34 cellular contexts compared by ENCODE assay signal in genomic region chr10:99562631-99563030, GRCh38. TPM values are rescaled to one million over a fixed set of nuclear protein-coding genes. Genes with fewer than 3 reads are reported as not detected.
"Had no signal": no experiment of that assay in that cellular context is flagged by ENCODE, and none has a peak within 500 bp of the region (broad histone marks: within the 10 kb centered on the region; RNA-seq: fewer than 3 reads in every experiment).

No MANE protein-coding gene starts in this region.

- H3K9me3 Mint-ChIP-seq: activated CD4-positive, alpha-beta T cell treated with anti-CD3 and anti-CD28 coated beads, Interleukin-2, amount 10 ng/mL, durations not matched to agents 7 days and 5 days; activated CD8-positive, alpha-beta T cell treated with anti-CD3 and anti-CD28 coated beads for 36 hours; activated naive CD4-positive, alpha-beta T cell treated with anti-CD3 and anti-CD28 coated beads for 36 hours; activated naive CD4-positive, alpha-beta T cell treated with anti-CD3 and anti-CD28 coated beads, Interleukin-2, amount 50 U/mL, for 24 hours; activated naive CD8-positive, alpha-beta T cell treated with anti-CD3 and anti-CD28 coated beads for 36 hours; activated naive CD8-positive, alpha-beta T cell treated with anti-CD3 and anti-CD28 coated beads, Interleukin-2, amount 50 U/mL, for 24 hours; activated T-cell treated with anti-CD3 and anti-CD28 coated beads, Interleukin-2, amount 50 U/mL, for 4 hours; activated T-helper 2 cell treated with anti-CD3 and anti-CD28 coated beads, Interferon-gamma antibody, Interleukin-2, Interleukin-4, amounts not matched to agents 10 μg/mL and 5 μg/mL and 100 μg/mL, durations not matched to agents 14 hours and 24 hours and 36 hours; effector memory CD8-positive, alpha-beta T cell; T-helper 2 cell treated with Interferon-gamma antibody and Interleukin-4, amounts not matched to agents 5 μg/mL and 100 μg/mL, for 36 hours had no signal

- H3K9me3 ChIP-seq: adrenal gland, body of pancreas, esophagus muscularis mucosa, gastroesophageal sphincter, heart right ventricle had no signal

- H3K4me3 Mint-ChIP-seq: activated CD4-positive, alpha-beta T cell treated with anti-CD3 and anti-CD28 coated beads, Interleukin-2, amount 10 ng/mL, durations not matched to agents 7 days and 5 days; activated CD8-positive, alpha-beta T cell treated with anti-CD3 and anti-CD28 coated beads for 36 hours; activated naive CD4-positive, alpha-beta T cell treated with anti-CD3 and anti-CD28 coated beads for 36 hours; activated naive CD4-positive, alpha-beta T cell treated with anti-CD3 and anti-CD28 coated beads, Interleukin-2, amount 50 U/mL, for 24 hours; activated naive CD8-positive, alpha-beta T cell treated with anti-CD3 and anti-CD28 coated beads for 36 hours; activated naive CD8-positive, alpha-beta T cell treated with anti-CD3 and anti-CD28 coated beads, Interleukin-2, amount 50 U/mL, for 24 hours; activated T-cell treated with anti-CD3 and anti-CD28 coated beads, Interleukin-2, amount 50 U/mL, for 4 hours; effector memory CD8-positive, alpha-beta T cell; T-helper 17 cell; T-helper 2 cell treated with Interferon-gamma antibody and Interleukin-4, amounts not matched to agents 5 μg/mL and 100 μg/mL, for 36 hours had no signal

- DNase-seq: activated CD4-positive, alpha-beta T cell treated with anti-CD3 and anti-CD28 coated beads for 1 hour; activated CD4-positive, alpha-beta T cell treated with anti-CD3 and anti-CD28 coated beads for 4 hours; activated CD4-positive, alpha-beta T cell treated with anti-CD3 and anti-CD28 coated beads, Interleukin-2, amount 10 ng/mL, durations not matched to agents 7 days and 5 days; activated CD4-positive, alpha-beta T cell treated with anti-CD3 and anti-CD28 coated beads, Interleukin-2, amount 50 U/mL, for 4 hours; activated CD8-positive, alpha-beta memory T cell treated with anti-CD3 and anti-CD28 coated beads for 24 hours; activated CD8-positive, alpha-beta T cell treated with anti-CD3 and anti-CD28 coated beads for 36 hours; activated effector memory CD4-positive, alpha-beta T cell treated with anti-CD3 and anti-CD28 coated beads, Interleukin-2, amount 50 U/mL, for 16 hours; activated naive CD4-positive, alpha-beta T cell treated with anti-CD3 and anti-CD28 coated beads for 36 hours; activated naive CD8-positive, alpha-beta T cell treated with anti-CD3 and anti-CD28 coated beads for 36 hours; activated naive CD8-positive, alpha-beta T cell treated with anti-CD3 and anti-CD28 coated beads, Interleukin-2, amount 50 U/mL, for 24 hours; activated T-cell treated with anti-CD3 and anti-CD28 coated beads, Interleukin-2, amount 50 U/mL, for 4 hours; adrenal gland; amygdala; aorta; body of pancreas; caudate nucleus; cortex of kidney; dermis blood vessel endothelial cell; effector CD4-positive, alpha-beta T cell; effector memory CD8-positive, alpha-beta T cell; erythroblast; foreskin keratinocyte; heart right ventricle; T-helper 1 cell; T-helper 17 cell; T1000 had no signal

- H3K4me3 ChIP-seq: adrenal gland, body of pancreas, esophagus muscularis mucosa, gastroesophageal sphincter, heart right ventricle had no signal

- H3K36me3 ChIP-seq: adrenal gland, esophagus muscularis mucosa, gastroesophageal sphincter, heart right ventricle had no signal

- H3K27ac Mint-ChIP-seq: activated CD4-positive, alpha-beta T cell treated with anti-CD3 and anti-CD28 coated beads, Interleukin-2, amount 10 ng/mL, durations not matched to agents 7 days and 5 days; activated CD8-positive, alpha-beta T cell treated with anti-CD3 and anti-CD28 coated beads for 36 hours; activated naive CD4-positive, alpha-beta T cell treated with anti-CD3 and anti-CD28 coated beads for 36 hours; activated naive CD4-positive, alpha-beta T cell treated with anti-CD3 and anti-CD28 coated beads, Interleukin-2, amount 50 U/mL, for 24 hours; activated naive CD8-positive, alpha-beta T cell treated with anti-CD3 and anti-CD28 coated beads for 36 hours; activated naive CD8-positive, alpha-beta T cell treated with anti-CD3 and anti-CD28 coated beads, Interleukin-2, amount 50 U/mL, for 24 hours; activated T-helper 2 cell treated with anti-CD3 and anti-CD28 coated beads, Interferon-gamma antibody, Interleukin-2, Interleukin-4, amounts not matched to agents 10 μg/mL and 5 μg/mL and 100 μg/mL, durations not matched to agents 14 hours and 24 hours and 36 hours; effector memory CD8-positive, alpha-beta T cell; T-helper 17 cell; T-helper 2 cell treated with Interferon-gamma antibody and Interleukin-4, amounts not matched to agents 5 μg/mL and 100 μg/mL, for 36 hours had no signal

- FAIRE-seq: colon had no signal

- H3K36me3 Mint-ChIP-seq: activated naive CD4-positive, alpha-beta T cell treated with anti-CD3 and anti-CD28 coated beads, Interleukin-2, amount 50 U/mL, for 24 hours; activated naive CD8-positive, alpha-beta T cell treated with anti-CD3 and anti-CD28 coated beads for 36 hours had no signal

- H3K4me1 ChIP-seq: adrenal gland, body of pancreas, esophagus muscularis mucosa, foreskin keratinocyte, gastroesophageal sphincter, heart right ventricle had no signal

- ATAC-seq: activated CD8-positive, alpha-beta T cell treated with anti-CD3 and anti-CD28 coated beads for 36 hours; activated naive CD8-positive, alpha-beta T cell treated with anti-CD3 and anti-CD28 coated beads, Interleukin-2, amount 50 U/mL, for 24 hours; activated T-cell treated with anti-CD3 and anti-CD28 coated beads, Interleukin-2, amount 50 U/mL, for 4 hours; body of pancreas; effector memory CD8-positive, alpha-beta T cell; foreskin keratinocyte; gastroesophageal sphincter; heart right ventricle; T-helper 17 cell had no signal

- H3K4me1 Mint-ChIP-seq: activated CD4-positive, alpha-beta T cell treated with anti-CD3 and anti-CD28 coated beads, Interleukin-2, amount 10 ng/mL, durations not matched to agents 7 days and 5 days; activated naive CD4-positive, alpha-beta T cell treated with anti-CD3 and anti-CD28 coated beads, Interleukin-2, amount 50 U/mL, for 24 hours; activated naive CD8-positive, alpha-beta T cell treated with anti-CD3 and anti-CD28 coated beads for 36 hours; activated naive CD8-positive, alpha-beta T cell treated with anti-CD3 and anti-CD28 coated beads, Interleukin-2, amount 50 U/mL, for 24 hours had no signal

- H3K27ac ChIP-seq: adrenal gland, body of pancreas, esophagus muscularis mucosa, foreskin keratinocyte, gastroesophageal sphincter, heart right ventricle had no signal

RNA-seq across cellular contexts. Expression of gene NKX2-3, which starts 29.9 kb away (rescaled TPM):
- total RNA-seq: activated CD4-positive, alpha-beta T cell treated with anti-CD3 and anti-CD28 coated beads, Interleukin-2, amount 10 ng/mL, durations not matched to agents 7 days and 5 days; activated CD8-positive, alpha-beta T cell treated with anti-CD3 and anti-CD28 coated beads for 36 hours; activated naive CD4-positive, alpha-beta T cell treated with anti-CD3 and anti-CD28 coated beads for 36 hours; activated naive CD8-positive, alpha-beta T cell treated with anti-CD3 and anti-CD28 coated beads for 36 hours; activated T-cell treated with anti-CD3 and anti-CD28 coated beads, Interleukin-2, amount 50 U/mL, for 4 hours; activated T-helper 2 cell treated with anti-CD3 and anti-CD28 coated beads, Interferon-gamma antibody, Interleukin-2, Interleukin-4, amounts not matched to agents 10 μg/mL and 5 μg/mL and 100 μg/mL, durations not matched to agents 14 hours and 24 hours and 36 hours; adrenal gland; chondrocyte; dermis blood vessel endothelial cell; foreskin keratinocyte; glomerular endothelial cell; heart right ventricle; T-helper 17 cell had no signal
- polyA plus RNA-seq: foreskin keratinocyte, heart right ventricle had no signal
